ENCODE assay signal across 18 cellular contexts in genomic region chr4:151105454-151106032, GRCh38. TPM values are rescaled to one million over a fixed set of nuclear protein-coding genes. Genes with fewer than 3 reads are reported as not detected.
DNase-seq lines count a peak whose midpoint lies in the region; ATAC-seq and TF ChIP-seq lines count a peak whose summit lies in the region.
"Had no signal": no experiment of that assay in that cellular context is flagged by ENCODE, and none has a peak within 500 bp of the region (broad histone marks: within the 10 kb centered on the region; RNA-seq: fewer than 3 reads in every experiment).

No MANE protein-coding gene starts in this region.

- H3K9me3 Mint-ChIP-seq in chondrocyte (ENCODE audit: low read depth), result no peaks in the 10 kb centered on the region
- H3K9me3 Mint-ChIP-seq in stimulated activated effector memory CD8-positive, alpha-beta T cell treated with anti-CD3 and anti-CD28 coated beads, Interleukin-12 subunit alpha, Interleukin-12 subunit beta, amount 100 ng/mL, for 72 hours, result no peaks in the 10 kb centered on the region

- peaks cover 26% of the 10 kb centered on the region for H3K4me1 Mint-ChIP-seq in chondrocyte (ENCODE audit: low read depth)
- H3K4me1 Mint-ChIP-seq in stimulated activated effector memory CD8-positive, alpha-beta T cell treated with anti-CD3 and anti-CD28 coated beads, Interleukin-12 subunit alpha, Interleukin-12 subunit beta, amount 100 ng/mL, for 72 hours, result peaks cover 24% of the 10 kb centered on the region

- H3K27ac ChIP-seq in left ventricle myocardium inferior (replicated peaks) (peak overlapping the region; percentile 27), Karpas-422 (ENCODE audit: low read length) (no peak overlapping the region)
- H3K27ac ChIP-seq: coronary artery, left lung, ovary, Peyer's patch, suprapubic skin, WERI-Rb-1 had no signal

- no peak for DNase-seq in left ventricle myocardium inferior
- no peak for DNase-seq in Right ventricle myocardium inferior (ENCODE audit: missing footprints)
- peak; percentile 54 for DNase-seq in Karpas-422
- no peak for DNase-seq in chondrocyte (ENCODE audit: low spot score)
- no peak for DNase-seq in stimulated activated effector memory CD8-positive, alpha-beta T cell treated with anti-CD3 and anti-CD28 coated beads, Interleukin-12 subunit alpha, Interleukin-12 subunit beta, amount 100 ng/mL, for 72 hours (ENCODE audit: low spot score in 2 of 2)
- no peak for DNase-seq in erythroblast (lab: John Stamatoyannopoulos, UW)
- DNase-seq in central memory CD4-positive, alpha-beta T cell, result no peak
- DNase-seq in NCI-H345 treated with DMSO at 0.1 percent for 48 hours (lab: John Stamatoyannopoulos, UW; ENCODE audit: unreplicated experiment), result no peak
- DNase-seq: activated effector memory CD4-positive, alpha-beta T cell treated with Interleukin-2 at 50 U/mL for 16 hours; anterior cingulate cortex; Kasumi-1; left lung; NCI-H69; ovary; Peyer's patch; WERI-Rb-1 had no signal

- no peak overlapping the region for H2AFZ ChIP-seq in Karpas-422 (ENCODE audit: low read length)

- H3K36me3 Mint-ChIP-seq in chondrocyte (ENCODE audit: low read depth), result peaks cover 31% of the 10 kb centered on the region
- peaks cover 100% of the 10 kb centered on the region for H3K36me3 Mint-ChIP-seq in stimulated activated effector memory CD8-positive, alpha-beta T cell treated with anti-CD3 and anti-CD28 coated beads, Interleukin-12 subunit alpha, Interleukin-12 subunit beta, amount 100 ng/mL, for 72 hours

- intact Hi-C loops in left ventricle myocardium inferior (cut with micrococcal nuclease) (no loop called here), Right ventricle myocardium inferior (cut with DNase I) (no loop called here)

- H3K27ac Mint-ChIP-seq in chondrocyte (ENCODE audit: unreplicated experiment), result peak overlapping the region; percentile 32
- no peak overlapping the region for H3K27ac Mint-ChIP-seq in stimulated activated effector memory CD8-positive, alpha-beta T cell treated with anti-CD3 and anti-CD28 coated beads, Interleukin-12 subunit alpha, Interleukin-12 subunit beta, amount 100 ng/mL, for 72 hours

- peaks cover 76% of the 10 kb centered on the region for H3K36me3 ChIP-seq in left ventricle myocardium inferior
- peaks cover 69% of the 10 kb centered on the region for H3K36me3 ChIP-seq in Karpas-422 (ENCODE audit: insufficient read depth, low read length)
- H3K36me3 ChIP-seq: ovary had no signal

- H3K4me1 ChIP-seq in left ventricle myocardium inferior (peaks cover 41% of the 10 kb centered on the region), Karpas-422 (ENCODE audit: low read length) (peaks cover 17% of the 10 kb centered on the region)

- H3K4me3 Mint-ChIP-seq in chondrocyte (ENCODE audit: unreplicated experiment), result no peak overlapping the region
- no peak overlapping the region for H3K4me3 Mint-ChIP-seq in stimulated activated effector memory CD8-positive, alpha-beta T cell treated with anti-CD3 and anti-CD28 coated beads, Interleukin-12 subunit alpha, Interleukin-12 subunit beta, amount 100 ng/mL, for 72 hours

- H3K27me3 ChIP-seq in left ventricle myocardium inferior (ENCODE audit: low read depth) (no peaks in the 10 kb centered on the region), Karpas-422 (ENCODE audit: low read length) (no peaks in the 10 kb centered on the region)
- H3K27me3 ChIP-seq: left lung, ovary, Peyer's patch, suprapubic skin had no signal

- no peak overlapping the region for H3K4me3 ChIP-seq in left ventricle myocardium inferior
- no peak overlapping the region for H3K4me3 ChIP-seq in Karpas-422 (ENCODE audit: low read length)
- H3K4me3 ChIP-seq: coronary artery, left lung, ovary, Peyer's patch, suprapubic skin had no signal

- no peaks in the 10 kb centered on the region for H3K27me3 Mint-ChIP-seq in chondrocyte (ENCODE audit: low read depth)

- no peak for TF ChIP-seq CTCF in left ventricle myocardium inferior (IDR thresholded peaks at IDR 0.05; ENCODE audit: borderline replicate concordance)
- no peak for TF ChIP-seq CTCF in chondrocyte (IDR thresholded peaks at IDR 0.05)

- H3K9me2 ChIP-seq in Karpas-422 (replicated peaks; ENCODE audit: insufficient read depth, low read length), result no peaks in the 10 kb centered on the region

- no peak for ATAC-seq in Right ventricle myocardium inferior
- ATAC-seq in stimulated activated effector memory CD8-positive, alpha-beta T cell treated with anti-CD3 and anti-CD28 coated beads, Interleukin-12 subunit alpha, Interleukin-12 subunit beta, amount 100 ng/mL, for 72 hours, result peak; percentile 50
- ATAC-seq: left lung had no signal

- H3K79me2 ChIP-seq in Karpas-422 (ENCODE audit: low read length), result peaks cover 22% of the 10 kb centered on the region

- peaks cover 29% of the 10 kb centered on the region for H4K20me1 ChIP-seq in Karpas-422 (ENCODE audit: insufficient read depth, low read depth, low read length)

- TF ChIP-seq POLR2A in erythroblast (IDR thresholded peaks at IDR 0.05; ENCODE audit: low read length), result no peak

- H3K9ac ChIP-seq in Karpas-422 (ENCODE audit: low read length), result no peak overlapping the region

- H3K9me3 ChIP-seq in left ventricle myocardium inferior (replicated peaks) (no peaks in the 10 kb centered on the region), Karpas-422 (ENCODE audit: low read length) (no peaks in the 10 kb centered on the region)
- H3K9me3 ChIP-seq: left lung, ovary, Peyer's patch, suprapubic skin had no signal

- no peak overlapping the region for H3K4me2 ChIP-seq in Karpas-422 (ENCODE audit: low read depth, low read length, poor library complexity, severe bottlenecking)

RNA-seq across cellular contexts. Expression of gene RPS3A, which starts 6.1 kb away (rescaled TPM):
- 1,043 TPM for total RNA-seq in left ventricle myocardium inferior
- total RNA-seq in Right ventricle myocardium inferior, result 1,086 TPM
- total RNA-seq in Karpas-422 (2014; rRNA removed; shearing (Covaris generic); ENCODE audit: low replicate concordance), result 4,097 and 6,606 TPM in 2 replicates
- total RNA-seq in chondrocyte, result 1,042 to 1,173 TPM (median 1,077 TPM) in 3 replicates
